8 cellular contexts compared by ENCODE assay signal in the genomic region with DNA sequence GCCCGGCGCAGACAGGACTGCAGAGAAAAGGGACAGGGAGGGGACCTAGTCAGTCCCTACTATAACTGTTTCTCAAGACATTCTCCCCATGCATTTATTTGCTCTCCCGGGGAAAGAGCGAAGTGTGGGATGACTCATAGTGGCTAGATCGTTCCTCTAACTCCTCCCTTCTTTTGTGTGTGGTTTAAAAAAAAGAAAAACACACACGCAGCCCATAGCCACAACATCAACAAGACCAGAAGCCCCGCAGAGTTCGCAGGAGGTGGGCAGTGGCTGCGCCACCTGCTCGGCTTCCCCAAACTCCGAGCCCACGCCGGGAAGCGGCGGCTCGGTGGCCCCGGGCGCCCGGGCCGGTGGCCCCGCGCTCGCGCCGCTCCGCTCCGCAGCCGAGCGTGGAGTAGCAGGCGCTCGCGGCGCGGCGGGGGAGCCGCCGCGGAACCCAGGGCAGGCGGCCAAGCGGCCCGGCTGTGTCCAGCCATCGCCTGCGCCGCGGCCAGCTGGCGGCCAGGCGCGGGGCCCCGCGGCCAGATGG. TPM values are rescaled to one million over a fixed set of nuclear protein-coding genes. Genes with fewer than 3 reads are reported as not detected.
DNase-seq lines count a peak whose midpoint lies in the region; ATAC-seq and TF ChIP-seq lines count a peak whose summit lies in the region.

No MANE protein-coding gene starts in this region.

- peak overlapping the region; percentile 86 for H3K4me3 Mint-ChIP-seq in stimulated activated effector memory CD8-positive, alpha-beta T cell treated with anti-CD3 and anti-CD28 coated beads, Interleukin-12 subunit alpha, Interleukin-12 subunit beta, amount 100 ng/mL, for 72 hours

- H3K27ac Mint-ChIP-seq in stimulated activated effector memory CD8-positive, alpha-beta T cell treated with anti-CD3 and anti-CD28 coated beads, Interleukin-12 subunit alpha, Interleukin-12 subunit beta, amount 100 ng/mL, for 72 hours = peak overlapping the region; percentile 93

- DNase-seq in AG08396 (ENCODE audit: low spot score) (peak; percentile 87), NCI-H226 (peak; percentile 55), epithelial cell of esophagus (ENCODE audit: low read depth) (peak; percentile 84)
- peak; percentile 44 for DNase-seq in activated CD8-positive, alpha-beta memory T cell treated with anti-CD3 and anti-CD28 coated beads, Interleukin-2, amount 50 U/mL, for 4 hours
- DNase-seq in stimulated activated effector memory CD8-positive, alpha-beta T cell treated with anti-CD3 and anti-CD28 coated beads, Interleukin-12 subunit alpha, Interleukin-12 subunit beta, amount 100 ng/mL, for 72 hours (ENCODE audit: low spot score in 2 of 2) = peak; percentile 18 to 68

- H3K4me1 ChIP-seq in mononuclear cell (ENCODE audit: insufficient read depth, low read length) = peaks cover 25% of the 10 kb centered on the region

- no peaks in the 10 kb centered on the region for H3K9me3 Mint-ChIP-seq in stimulated activated effector memory CD8-positive, alpha-beta T cell treated with anti-CD3 and anti-CD28 coated beads, Interleukin-12 subunit alpha, Interleukin-12 subunit beta, amount 100 ng/mL, for 72 hours

- peaks cover 38% of the 10 kb centered on the region for H3K4me1 Mint-ChIP-seq in stimulated activated effector memory CD8-positive, alpha-beta T cell treated with anti-CD3 and anti-CD28 coated beads, Interleukin-12 subunit alpha, Interleukin-12 subunit beta, amount 100 ng/mL, for 72 hours

- H3K4me3 ChIP-seq in epithelial cell of esophagus (ENCODE audit: low read length) = peak overlapping the region; percentile 55
- peak overlapping the region; percentile 76 for H3K4me3 ChIP-seq in mononuclear cell (ENCODE audit: low read length)

- H3K27me3 ChIP-seq in mononuclear cell (ENCODE audit: insufficient read depth, low read length) = peaks cover 7% of the 10 kb centered on the region

- ATAC-seq in GM18867 (IDR thresholded peaks at IDR 0.05; ENCODE audit: unreplicated experiment) = peak; percentile 20
- peak; percentile 27 for ATAC-seq in HG03060 (IDR thresholded peaks at IDR 0.05; ENCODE audit: low read depth, unreplicated experiment)
- ATAC-seq in stimulated activated effector memory CD8-positive, alpha-beta T cell treated with anti-CD3 and anti-CD28 coated beads, Interleukin-12 subunit alpha, Interleukin-12 subunit beta, amount 100 ng/mL, for 72 hours = peak; percentile 41

- no peak for TF ChIP-seq CTCF in epithelial cell of esophagus (IDR thresholded peaks at IDR 0.05; ENCODE audit: insufficient read depth, low read depth, low read length, missing control alignments)

- H3K36me3 Mint-ChIP-seq in stimulated activated effector memory CD8-positive, alpha-beta T cell treated with anti-CD3 and anti-CD28 coated beads, Interleukin-12 subunit alpha, Interleukin-12 subunit beta, amount 100 ng/mL, for 72 hours = peaks cover 33% of the 10 kb centered on the region

- no peaks in the 10 kb centered on the region for H3K9me3 ChIP-seq in mononuclear cell (ENCODE audit: low read depth, low read length)

RNA-seq across cellular contexts. Expression of a gene that starts 0.7 kb away (rescaled TPM):
- 9.2 TPM for total RNA-seq in mononuclear cell

Comparison
In these comparisons a context has a peak if more than half of its experiments do, and no peak if none do; other contexts are left out.
1. Peak in every context shown above with its lines: DNase-seq, ATAC-seq and H3K4me3 ChIP-seq.